Comparison of ENCODE assay signal across 23 cellular contexts in genomic region chrX:10603612-10604011, GRCh38.
"Had no signal": no experiment of that assay in that cellular context is flagged by ENCODE, and none has a peak within 500 bp of the region (broad histone marks: within the 10 kb centered on the region; RNA-seq: fewer than 3 reads in every experiment).

No MANE protein-coding gene starts in this region.

- ATAC-seq: activated T-cell treated with anti-CD3 and anti-CD28 coated beads, Interleukin-2, amount 50 U/mL, for 4 hours; heart left ventricle; left ventricle myocardium superior; mucosa of descending colon; sciatic nerve; stimulated activated memory B cell treated with anti-CD40 and anti-IgM and Interleukin-4, amounts not matched to agents 10 μg/mL and 1 μg/mL and 100 μg/mL, for 72 hours had no signal

- H3K4me3 Mint-ChIP-seq: activated naive CD8-positive, alpha-beta T cell; activated T-cell treated with anti-CD3 and anti-CD28 coated beads, Interleukin-2, amount 50 U/mL, for 4 hours; neural crest cell; stimulated activated memory B cell treated with anti-CD40 and anti-IgM and Interleukin-4, amounts not matched to agents 10 μg/mL and 1 μg/mL and 100 μg/mL, for 72 hours; T-helper 2 cell treated with Interferon-gamma antibody and Interleukin-4, amounts not matched to agents 5 μg/mL and 100 μg/mL, for 36 hours had no signal

- H3K4me3 ChIP-seq: adrenal gland, ascending aorta, breast epithelium, colonic mucosa, heart left ventricle, mucosa of descending colon, transverse colon, uterus had no signal

- H3K9me3 Mint-ChIP-seq: activated T-cell treated with anti-CD3 and anti-CD28 coated beads, Interleukin-2, amount 50 U/mL, for 4 hours; activated T-helper 2 cell treated with anti-CD3 and anti-CD28 coated beads, Interferon-gamma antibody, Interleukin-2, Interleukin-4, amounts not matched to agents 10 μg/mL and 5 μg/mL and 100 μg/mL, durations not matched to agents 14 hours and 24 hours and 36 hours; stimulated activated memory B cell treated with anti-CD40 and anti-IgM and Interleukin-4, amounts not matched to agents 10 μg/mL and 1 μg/mL and 100 μg/mL, for 72 hours; T-helper 2 cell treated with Interferon-gamma antibody and Interleukin-4, amounts not matched to agents 5 μg/mL and 100 μg/mL, for 36 hours had no signal

- H3K36me3 Mint-ChIP-seq: activated naive CD8-positive, alpha-beta T cell; stimulated activated memory B cell treated with anti-CD40 and anti-IgM and Interleukin-4, amounts not matched to agents 10 μg/mL and 1 μg/mL and 100 μg/mL, for 72 hours had no signal

- H3K9me3 ChIP-seq: adrenal gland, ascending aorta, breast epithelium, colonic mucosa, heart left ventricle, mucosa of descending colon, transverse colon, uterus had no signal

- H3K27me3 Mint-ChIP-seq: activated naive CD8-positive, alpha-beta T cell; stimulated activated memory B cell treated with anti-CD40 and anti-IgM and Interleukin-4, amounts not matched to agents 10 μg/mL and 1 μg/mL and 100 μg/mL, for 72 hours had no signal

- H3K4me1 ChIP-seq: adrenal gland, ascending aorta, breast epithelium, colonic mucosa, uterus had no signal

- FAIRE-seq: small intestine had no signal

- H3K27me3 ChIP-seq: adrenal gland, ascending aorta, colonic mucosa, heart left ventricle, transverse colon, uterus had no signal

- DNase-seq: activated CD4-positive, alpha-beta T cell treated with anti-CD3 and anti-CD28 coated beads for 1 hour; activated CD8-positive, alpha-beta memory T cell treated with anti-CD3 and anti-CD28 coated beads for 24 hours; activated CD8-positive, alpha-beta memory T cell treated with anti-CD3 and anti-CD28 coated beads, Interleukin-2, amount 50 U/mL, for 4 hours; activated naive CD4-positive, alpha-beta T cell; activated T-cell treated with anti-CD3 and anti-CD28 coated beads, Interleukin-2, amount 50 U/mL, for 4 hours; adrenal gland; colonic mucosa; heart left ventricle; left ventricle myocardium superior; mammary epithelial cell; mucosa of descending colon; small intestine; transverse colon; uterus; WERI-Rb-1 had no signal

- H3K27ac Mint-ChIP-seq: activated naive CD8-positive, alpha-beta T cell; activated T-helper 2 cell treated with anti-CD3 and anti-CD28 coated beads, Interferon-gamma antibody, Interleukin-2, Interleukin-4, amounts not matched to agents 10 μg/mL and 5 μg/mL and 100 μg/mL, durations not matched to agents 14 hours and 24 hours and 36 hours; stimulated activated memory B cell treated with anti-CD40 and anti-IgM and Interleukin-4, amounts not matched to agents 10 μg/mL and 1 μg/mL and 100 μg/mL, for 72 hours; T-helper 2 cell treated with Interferon-gamma antibody and Interleukin-4, amounts not matched to agents 5 μg/mL and 100 μg/mL, for 36 hours had no signal

- H3K36me3 ChIP-seq: adrenal gland, ascending aorta, breast epithelium, colonic mucosa, heart left ventricle, transverse colon, uterus, WERI-Rb-1 had no signal

- H3K4me1 Mint-ChIP-seq: stimulated activated memory B cell treated with anti-CD40 and anti-IgM and Interleukin-4, amounts not matched to agents 10 μg/mL and 1 μg/mL and 100 μg/mL, for 72 hours had no signal

- H3K27ac ChIP-seq: adrenal gland, ascending aorta, breast epithelium, colonic mucosa, uterus, WERI-Rb-1 had no signal
